In genomic region chr11:114953039-114953438, GRCh38 we compare ENCODE assay signal across 15 cellular contexts.
DNase-seq lines count a peak whose midpoint lies in the region; ATAC-seq and TF ChIP-seq lines count a peak whose summit lies in the region.
"Had no signal": no experiment of that assay in that cellular context is flagged by ENCODE, and none has a peak within 500 bp of the region (broad histone marks: within the 10 kb centered on the region; RNA-seq: fewer than 3 reads in every experiment).

No MANE protein-coding gene starts in this region.

- H3K27ac Mint-ChIP-seq in progenitor cell of endocrine pancreas: no peak overlapping the region
- H3K27ac Mint-ChIP-seq: IgD-negative memory B cell had no signal

- ATAC-seq in Right ventricle myocardium superior (ENCODE audit: poor library complexity) (peak; percentile 56), GM18867 (IDR thresholded peaks at IDR 0.05; ENCODE audit: unreplicated experiment) (no peak)
- ATAC-seq: body of pancreas had no signal

- no peak overlapping the region for H3K4me3 Mint-ChIP-seq in progenitor cell of endocrine pancreas (ENCODE audit: low read depth)
- H3K4me3 Mint-ChIP-seq: IgD-negative memory B cell had no signal

- no peaks in the 10 kb centered on the region for H3K36me3 Mint-ChIP-seq in progenitor cell of endocrine pancreas (ENCODE audit: insufficient read depth)
- H3K36me3 Mint-ChIP-seq: IgD-negative memory B cell had no signal

- DNase-seq in Right ventricle myocardium superior: no peak
- DNase-seq in cardiac septum (ENCODE audit: low spot score): no peak
- DNase-seq in NCI-H1092 treated with DMSO at 0.1 percent for 48 hours (lab: John Stamatoyannopoulos, UW): peak; percentile 69
- DNase-seq in cerebellar cortex (ENCODE audit: low spot score): peak; percentile 36
- DNase-seq in NCI-H2227 treated with DMSO at 0.1 percent for 48 hours (lab: John Stamatoyannopoulos, UW): no peak
- DNase-seq in progenitor cell of endocrine pancreas (ENCODE audit: low spot score, unreplicated experiment): no peak
- DNase-seq in OCI-M1 (lab: John Stamatoyannopoulos, UW): no peak
- DNase-seq: activated naive CD4-positive, alpha-beta T cell; body of pancreas; effector memory CD4-positive, alpha-beta T cell; foreskin fibroblast; NCI-H226; SHP77 treated with DMSO at 0.1 percent for 48 hours had no signal

- no peaks in the 10 kb centered on the region for H3K9me3 Mint-ChIP-seq in progenitor cell of endocrine pancreas (ENCODE audit: low read depth)

- TF ChIP-seq CTCF in progenitor cell of endocrine pancreas (IDR thresholded peaks at IDR 0.05; ENCODE audit: unreplicated experiment): no peak

- intact Hi-C loops in Right ventricle myocardium superior (cut with DNase I): no loop called here
- intact Hi-C loops in cardiac septum (cut with DNase I): loop anchor here (2.0 to 5.0 kb wide), 2 partner anchors 166 to 178 kb away; no protein-coding TSS in a partner anchor

- peaks cover 7% of the 10 kb centered on the region for H3K4me1 Mint-ChIP-seq in progenitor cell of endocrine pancreas (ENCODE audit: low read depth)
- H3K4me1 Mint-ChIP-seq: IgD-negative memory B cell had no signal

- H3K27me3 Mint-ChIP-seq in progenitor cell of endocrine pancreas: no peaks in the 10 kb centered on the region

Comparison
In these comparisons a context has a peak if more than half of its experiments do, and no peak if none do; other contexts are left out.
1. DNase-seq: peak in NCI-H1092 treated with DMSO at 0.1 percent for 48 hours (single experiment) and cerebellar cortex (single experiment); none in Right ventricle myocardium superior (single experiment), cardiac septum (single experiment), NCI-H2227 treated with DMSO at 0.1 percent for 48 hours (single experiment), progenitor cell of endocrine pancreas (single experiment) and OCI-M1 (single experiment).